Comparison of ENCODE assay signal across 9 cellular contexts in the genomic region with DNA sequence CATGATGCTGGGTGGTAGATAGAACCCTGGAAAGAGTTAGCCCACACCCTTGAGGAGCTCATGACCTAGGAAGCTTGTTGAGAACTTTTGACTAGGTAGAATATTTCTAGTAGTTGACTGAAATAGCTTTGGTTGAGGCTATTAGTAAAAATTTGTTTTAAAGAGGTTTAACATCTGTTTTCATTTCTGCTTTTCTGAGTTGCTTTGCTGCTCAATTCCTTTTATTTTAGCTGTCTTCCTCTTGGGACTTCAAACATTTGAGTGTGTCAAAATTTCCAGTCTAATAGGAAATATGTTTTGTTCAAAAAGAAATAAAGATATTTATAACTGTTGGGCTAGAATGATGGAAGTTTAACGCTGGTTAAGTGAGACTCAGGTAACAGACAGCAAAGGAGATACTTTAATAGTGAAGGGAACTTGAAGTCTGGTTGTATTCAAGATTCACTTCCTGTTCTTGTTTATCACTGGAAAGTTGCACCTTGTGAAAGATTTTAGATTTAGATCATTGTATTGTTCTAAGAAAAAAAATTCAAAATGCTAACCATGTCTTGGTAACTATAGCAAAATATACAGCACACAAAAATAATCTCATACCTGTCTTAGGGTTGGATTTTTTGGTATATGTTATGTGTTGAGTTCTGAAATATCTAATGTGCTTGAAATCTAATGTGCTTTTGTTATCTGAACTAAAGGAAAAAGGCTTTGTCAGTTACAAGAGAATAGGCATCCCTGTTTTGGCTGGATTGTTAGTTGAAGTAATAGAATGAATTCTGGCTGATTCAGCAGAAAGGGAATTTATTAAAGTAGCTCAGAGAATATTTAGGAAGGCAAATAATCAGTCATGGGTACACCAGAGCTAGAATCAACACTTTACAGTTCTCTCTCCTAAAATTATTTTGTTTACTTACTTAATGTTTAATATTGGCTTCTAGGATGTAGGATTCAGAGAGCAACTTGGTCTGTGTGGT. TPM values are rescaled to one million over a fixed set of nuclear protein-coding genes. Genes with fewer than 3 reads are reported as not detected.
DNase-seq lines count a peak whose midpoint lies in the region; ATAC-seq and TF ChIP-seq lines count a peak whose summit lies in the region.
"Had no signal": no experiment of that assay in that cellular context is flagged by ENCODE, and none has a peak within 500 bp of the region (broad histone marks: within the 10 kb centered on the region; RNA-seq: fewer than 3 reads in every experiment).

No MANE protein-coding gene starts in this region.

- H3K4me3 ChIP-seq in SK-N-MC: no peak overlapping the region

- no peak for TF ChIP-seq CTCF in natural killer cell (IDR thresholded peaks at IDR 0.05)

- H3K9me3 ChIP-seq in SK-N-MC (ENCODE audit: low read depth, low read length): no peaks in the 10 kb centered on the region

- H3K27me3 Mint-ChIP-seq in natural killer cell (ENCODE audit: low read depth in 2 of 2): no peaks in the 10 kb centered on the region

- intact Hi-C loops in natural killer cell (cut with micrococcal nuclease): no loop called here

- no peak for DNase-seq in SK-N-MC (ENCODE audit: low read depth, low spot score)
- DNase-seq in natural killer cell: no peak
- DNase-seq in NCI-H187 treated with DMSO at 0.1 percent for 48 hours (lab: John Stamatoyannopoulos, UW): no peak
- no peak for DNase-seq in NCI-H2081 treated with DMSO at 0.1 percent for 48 hours (lab: John Stamatoyannopoulos, UW)
- no peak for DNase-seq in NCI-H2227 treated with DMSO at 0.1 percent for 48 hours (lab: John Stamatoyannopoulos, UW)
- DNase-seq in NCI-H526 treated with DMSO at 0.1 percent for 48 hours (lab: John Stamatoyannopoulos, UW): no peak

- H3K27ac ChIP-seq in SK-N-MC: peak overlapping the region; percentile 32; the same call in 1 of the 2 replicates

- H3K36me3 Mint-ChIP-seq in natural killer cell: no peaks in the 10 kb centered on the region

- H3K9me3 Mint-ChIP-seq in natural killer cell: no peaks in the 10 kb centered on the region

- peak overlapping the region; percentile 45 for H3K4me3 Mint-ChIP-seq in natural killer cell

- ATAC-seq in GM18867 (IDR thresholded peaks at IDR 0.05; ENCODE audit: unreplicated experiment): peak; percentile 65
- ATAC-seq in HG02610 (IDR thresholded peaks at IDR 0.05; ENCODE audit: unreplicated experiment): peak; percentile 60
- ATAC-seq in natural killer cell: peak; percentile 29 to 53 (median 39)

- H3K9ac ChIP-seq in SK-N-MC (ENCODE audit: insufficient read length): no peak overlapping the region

- H3K4me1 Mint-ChIP-seq in natural killer cell: peaks cover 55 to 71% of the 10 kb centered on the region in 2 donors

- H3K36me3 ChIP-seq in SK-N-MC (ENCODE audit: insufficient read depth, low read length): no peaks in the 10 kb centered on the region

- H3K27ac Mint-ChIP-seq in natural killer cell: peak overlapping the region; percentile 86 to 89

RNA-seq across cellular contexts. Expression of a gene that starts 24.4 kb away (rescaled TPM):
- total RNA-seq in natural killer cell: 10 to 100 TPM; 11.4 to 41.7 (median 25.5) TPM
- total RNA-seq: M059J had no signal

RNA-seq across cellular contexts. Expression of a gene that starts 24.7 kb away (rescaled TPM):
- 10 to 100 TPM; 20.0 to 47.0 (median 41.1) TPM for total RNA-seq in natural killer cell
